9 cellular contexts compared by ENCODE assay signal in the genomic region with DNA sequence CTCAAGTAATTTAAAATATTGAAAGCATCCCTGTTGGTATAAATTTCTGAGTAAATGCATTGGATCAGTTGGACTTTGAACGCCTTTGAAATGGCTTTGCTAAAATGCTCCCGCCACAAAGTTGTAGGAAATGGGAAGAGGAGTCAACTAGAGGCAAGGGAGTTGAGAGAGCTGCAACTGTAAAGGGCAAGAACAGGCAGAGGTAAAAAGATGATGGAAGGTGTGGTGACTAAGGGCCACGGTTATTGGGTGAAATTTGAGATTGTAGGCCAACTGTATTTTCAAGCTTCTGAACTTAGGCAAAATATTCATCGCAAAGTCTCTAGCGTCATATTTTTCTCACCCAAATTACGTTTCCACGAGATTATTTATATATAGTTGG. TPM values are rescaled to one million over a fixed set of nuclear protein-coding genes. Genes with fewer than 3 reads are reported as not detected.
A peak's percentile ranks its signal among the peaks of the same experiment; 100 is the strongest.
DNase-seq lines count a peak whose midpoint lies in the region; ATAC-seq, FAIRE-seq and TF ChIP-seq lines count a peak whose summit lies in the region.
"Had no signal": no experiment of that assay in that cellular context is flagged by ENCODE, and none has a peak within 500 bp of the region (broad histone marks: within the 10 kb centered on the region; RNA-seq: fewer than 3 reads in every experiment).

No MANE protein-coding gene starts in this region.

- H3K9ac ChIP-seq in HUES48 (ENCODE audit: low read depth, low read length), result 0 out of 2 replicates have a peak overlapping the region, but pooled peaks have one; percentile 4

- H3K27me3 ChIP-seq in HUES48 (ENCODE audit: control insufficient read depth, insufficient read depth, low read length) (no peaks in the 10 kb centered on the region), brain microvascular endothelial cell (replicated peaks) (no peaks in the 10 kb centered on the region)
- H3K27me3 ChIP-seq in naive thymus-derived CD4-positive, alpha-beta T cell (ENCODE audit: control insufficient read depth in 2 of 2, insufficient read depth in 2 of 2, low read length in 2 of 2), result no peaks in the 10 kb centered on the region

- H3K4me3 ChIP-seq in A549 (no peak overlapping the region; the same call in 2 of the 3 replicates), HUES48 (ENCODE audit: low read depth, low read length) (peak overlapping the region; percentile 67), brain microvascular endothelial cell (ENCODE audit: low read depth, low read length) (no peak overlapping the region)
- H3K4me3 ChIP-seq in naive thymus-derived CD4-positive, alpha-beta T cell (ENCODE audit: low read length), result peak overlapping the region; percentile 98

- H3K27ac Mint-ChIP-seq in naive thymus-derived CD4-positive, alpha-beta T cell, result peak overlapping the region; percentile 93 to 98 (median 96)

- peaks cover 57% of the 10 kb centered on the region for H3K36me3 ChIP-seq in HUES48 (ENCODE audit: control insufficient read depth, insufficient read depth, low read length)
- H3K36me3 ChIP-seq in brain microvascular endothelial cell (replicated peaks), result peaks cover 39% of the 10 kb centered on the region
- H3K36me3 ChIP-seq in naive thymus-derived CD4-positive, alpha-beta T cell (ENCODE audit: control insufficient read depth in 2 of 3, insufficient read depth in 3 of 3, low read length in 3 of 3), result peaks cover 2 to 46% (median 10%) of the 10 kb centered on the region in 3 experiments

- intact Hi-C loops in naive thymus-derived CD4-positive, alpha-beta T cell (cut with micrococcal nuclease), result loop anchor here in 1 of 2 donors (5.0 kb wide), 1 partner anchor 176 kb away; a partner anchor contains a TSS

- H3K27me3 Mint-ChIP-seq in naive thymus-derived CD4-positive, alpha-beta T cell, result peaks cover 0 to 2% (median 0%) of the 10 kb centered on the region in 5 donors

- peak overlapping the region in 9 of 10 donors; percentile 83 to 94 (median 92) for H3K4me3 Mint-ChIP-seq in naive thymus-derived CD4-positive, alpha-beta T cell

- no peak for FAIRE-seq in A549 (lab: Jason Lieb, UNC)
- FAIRE-seq: bronchial epithelial cell had no signal

- POLR2A ChIA-PET in A549 (lab: Yijun Ruan, JAX), result interaction anchor here (1.2 to 6.1 kb wide), 3 partner anchors 10 to 12 kb away, joined by 3 to 114 read pairs (median 6); a partner anchor contains a TSS
- POLR2A ChIA-PET in naive thymus-derived CD4-positive, alpha-beta T cell (lab: Charles Lee), result interaction anchor here (1.3 to 5.7 kb wide), 4 partner anchors 10 to 100 kb away, joined by 4 to 37 read pairs (median 18); a partner anchor contains a TSS

- H3K4me1 Mint-ChIP-seq in naive thymus-derived CD4-positive, alpha-beta T cell, result peaks cover 16 to 39% (median 22%) of the 10 kb centered on the region in 7 donors

- ATAC-seq in A549 (peak; percentile 8 to 36; a peak in 5 of 6 replicates), HG03280 (IDR thresholded peaks at IDR 0.05; ENCODE audit: unreplicated experiment) (no peak), HG02840 (IDR thresholded peaks at IDR 0.05; ENCODE audit: low FRiP score, unreplicated experiment) (no peak)
- ATAC-seq in naive thymus-derived CD4-positive, alpha-beta T cell, result no peak

- H3K36me3 Mint-ChIP-seq in naive thymus-derived CD4-positive, alpha-beta T cell, result peaks cover 0 to 22% (median 14%) of the 10 kb centered on the region in 5 donors

- in situ Hi-C loops in brain microvascular endothelial cell (cut with HindIII; ENCODE audit: low pct_ligation_motif_present, low sequenced_read_pairs), result no loop called here

- no peak for TF ChIP-seq RAD21 in A549 (conservative IDR thresholded peaks at IDR 0.05 in 1 of 2, IDR thresholded peaks at IDR 0.05 in 1 of 2)

- CTCF ChIA-PET in A549 (lab: Yijun Ruan, JAX), result interaction anchor here (1.7 to 4.3 kb wide), 3 partner anchors 9 to 10 kb away, joined by 4 to 19 read pairs (median 12); no protein-coding TSS in a partner anchor
- CTCF ChIA-PET in naive thymus-derived CD4-positive, alpha-beta T cell (lab: Charles Lee), result interaction anchor here (0.5 to 1.4 kb wide), 2 partner anchors 11 to 66 kb away, joined by 4 to 7 read pairs; no protein-coding TSS in a partner anchor

- peak overlapping the region; percentile 91 to 94; a peak in 5 of 6 replicates for H3K27ac ChIP-seq in A549
- H3K27ac ChIP-seq in HUES48 (ENCODE audit: low read depth, low read length), result peak overlapping the region; percentile 93
- peak overlapping the region; percentile 88 for H3K27ac ChIP-seq in brain microvascular endothelial cell
- peak overlapping the region; percentile 88 for H3K27ac ChIP-seq in naive thymus-derived CD4-positive, alpha-beta T cell (ENCODE audit: low read depth, low read length)

- H3K4me1 ChIP-seq in A549 (peaks cover 54% of the 10 kb centered on the region), HUES48 (ENCODE audit: control insufficient read depth, insufficient read depth, low read length) (peaks cover 6% of the 10 kb centered on the region)
- peaks cover 7 to 8% of the 10 kb centered on the region in 2 donors for H3K4me1 ChIP-seq in naive thymus-derived CD4-positive, alpha-beta T cell (ENCODE audit: control insufficient read depth in 2 of 2, insufficient read depth in 2 of 2, low read length in 2 of 2)

- peak overlapping the region; percentile 62 for H3K4me2 ChIP-seq in A549

- TF ChIP-seq EP300 in A549 (IDR thresholded peaks at IDR 0.05), result no peak

- TF ChIP-seq CTCF in A549 (IDR thresholded peaks at IDR 0.05), result no peak
- no peak for TF ChIP-seq CTCF in brain microvascular endothelial cell (IDR thresholded peaks at IDR 0.05; ENCODE audit: low read depth, low read length, missing control alignments)

- no peak for TF ChIP-seq POLR2A in A549 (IDR thresholded peaks at IDR 0.05; ENCODE audit: low read length)

- DNase-seq in A549 (ENCODE audit: low read depth in 1 of 2, low spot score in 1 of 2) (no peak), brain microvascular endothelial cell (no peak), nucleus accumbens (lab: John Stamatoyannopoulos, UW) (no peak)
- DNase-seq in naive thymus-derived CD4-positive, alpha-beta T cell, result no peak
- no peak for DNase-seq in effector CD8-positive, alpha-beta T cell (lab: John Stamatoyannopoulos, UW)

- H3K9me3 ChIP-seq in A549 (no peaks in the 10 kb centered on the region), HUES48 (ENCODE audit: control insufficient read depth, insufficient read depth, low read length) (no peaks in the 10 kb centered on the region)
- no peaks in the 10 kb centered on the region for H3K9me3 ChIP-seq in naive thymus-derived CD4-positive, alpha-beta T cell (ENCODE audit: control insufficient read depth in 2 of 3, low read length in 3 of 3)

- peaks cover 0 to 4% (median 0%) of the 10 kb centered on the region in 11 donors for H3K9me3 Mint-ChIP-seq in naive thymus-derived CD4-positive, alpha-beta T cell

- 47% methylated on average over 7 of the region's 7 CpGs for WGBS in A549 (ENCODE audit: missing lambda C conversion rate)

TF ChIP-seq in A549, 52 proteins besides CTCF, POLR2A, EP300 and RAD21 (continues in another document):
- TF ChIP-seq SREBF2 (IDR thresholded peaks at IDR 0.05), result no peak
- no peak for TF ChIP-seq RNF2 (IDR thresholded peaks at IDR 0.05; ENCODE audit: borderline replicate concordance, low read depth)
- TF ChIP-seq JUN (IDR thresholded peaks at IDR 0.05), result no peak
- TF ChIP-seq CHD2 (IDR thresholded peaks at IDR 0.05; ENCODE audit: low read length, partially characterized antibody), result no peak

RNA-seq across cellular contexts. Expression of a gene that starts 0.6 kb away (rescaled TPM):
- polyA plus RNA-seq in A549 (2011; rRNA removed), result 85.2 TPM in 2 replicates
- polyA plus RNA-seq in A549 (2012; cell fraction: cytosol; rRNA removed), result 74.2 and 86.7 TPM in 2 replicates
- 142 and 158 TPM in 2 replicates for polyA plus RNA-seq in A549 (2012; cell fraction: nucleus; rRNA removed)
- polyA plus RNA-seq in A549 (2017; fragmentation: RNase III; extraction: RNeasy Plus Mini Kit Qiagen cat#74134 plus additional on column Dnase treatment), result 94.8 to 112 TPM (median 106 TPM) in 3 replicates
- polyA minus RNA-seq in A549 (2011; rRNA and poly(A)+ RNA removed), result 93.2 and 93.5 TPM in 2 replicates
- 100 to 1,000 TPM; 120 to 176 (median 122) TPM for total RNA-seq in naive thymus-derived CD4-positive, alpha-beta T cell
- 100 to 1,000 TPM; 156 to 196 TPM for polyA plus RNA-seq in naive thymus-derived CD4-positive, alpha-beta T cell

RNA-seq across cellular contexts. Expression of a gene that starts 11.9 kb away (rescaled TPM):
- polyA plus RNA-seq in A549 (2011; rRNA removed), result 444 and 520 TPM in 2 replicates
- 223 and 243 TPM in 2 replicates for polyA plus RNA-seq in A549 (2012; cell fraction: cytosol; rRNA removed)
- polyA plus RNA-seq in A549 (2012; cell fraction: nucleus; rRNA removed), result 115 and 131 TPM in 2 replicates
- polyA plus RNA-seq in A549 (2017; fragmentation: RNase III; extraction: RNeasy Plus Mini Kit Qiagen cat#74134 plus additional on column Dnase treatment), result 334 to 378 TPM (median 337 TPM) in 3 replicates
- polyA minus RNA-seq in A549 (2011; rRNA and poly(A)+ RNA removed), result 228 and 233 TPM in 2 replicates
- total RNA-seq in naive thymus-derived CD4-positive, alpha-beta T cell, result 100 to 1,000 TPM in 1 of 5 experiments, 10 to 100 TPM in 4; 38.7 to 143 (median 58.6) TPM
- polyA plus RNA-seq in naive thymus-derived CD4-positive, alpha-beta T cell, result 10 to 100 TPM; 78.9 to 97.9 TPM

RNA-seq across cellular contexts. Expression of a gene that starts 12.2 kb away (rescaled TPM):
- polyA plus RNA-seq in A549 (2011; rRNA removed), result 52.7 and 60.9 TPM in 2 replicates
- 48.7 and 51.1 TPM in 2 replicates for polyA plus RNA-seq in A549 (2012; cell fraction: cytosol; rRNA removed)
- polyA plus RNA-seq in A549 (2012; cell fraction: nucleus; rRNA removed), result 25.2 and 25.4 TPM in 2 replicates
- polyA plus RNA-seq in A549 (2017; fragmentation: RNase III; extraction: RNeasy Plus Mini Kit Qiagen cat#74134 plus additional on column Dnase treatment), result 58.3 to 64.7 TPM (median 60.7 TPM) in 3 replicates
- polyA minus RNA-seq in A549 (2011; rRNA and poly(A)+ RNA removed), result 44.5 and 49.6 TPM in 2 replicates
- 10 to 100 TPM in 1 of 5 experiments, 1 to 10 TPM in 4; 3.5 to 10.4 (median 6.5) TPM for total RNA-seq in naive thymus-derived CD4-positive, alpha-beta T cell
- 1 to 10 TPM; 6.5 to 8.2 TPM for polyA plus RNA-seq in naive thymus-derived CD4-positive, alpha-beta T cell

RNA-seq across cellular contexts. Expression of a gene that starts 29.3 kb away (rescaled TPM):
- 0.41 and 0.44 TPM in 2 replicates for polyA plus RNA-seq in A549 (2011; rRNA removed)
- polyA plus RNA-seq in A549 (2012; cell fraction: cytosol; rRNA removed), result 0.38 and 0.83 TPM in 2 replicates
- polyA plus RNA-seq in A549 (2012; cell fraction: nucleus; rRNA removed), result 2.4 and 3.1 TPM in 2 replicates
- polyA plus RNA-seq in A549 (2017; fragmentation: RNase III; extraction: RNeasy Plus Mini Kit Qiagen cat#74134 plus additional on column Dnase treatment), result 0.77 to 1.2 TPM (median 1.0 TPM) in 3 replicates
- 0.99 and 1.3 TPM in 2 replicates for polyA minus RNA-seq in A549 (2011; rRNA and poly(A)+ RNA removed)
- total RNA-seq in naive thymus-derived CD4-positive, alpha-beta T cell, result 10 to 100 TPM in 1 of 5 experiments, 1 to 10 TPM in 4; 2.5 to 12.0 (median 4.1) TPM
- 1 to 10 TPM in 1 of 2 donors, under 1 TPM in 1; 0.91 to 1.4 TPM for polyA plus RNA-seq in naive thymus-derived CD4-positive, alpha-beta T cell

RNA-seq across cellular contexts. Expression of a gene that starts 42.8 kb away (rescaled TPM):
- polyA plus RNA-seq in A549 (2011; rRNA removed), result 400 and 495 TPM in 2 replicates
- 573 and 679 TPM in 2 replicates for polyA plus RNA-seq in A549 (2012; cell fraction: cytosol; rRNA removed)
- 569 and 649 TPM in 2 replicates for polyA plus RNA-seq in A549 (2012; cell fraction: nucleus; rRNA removed)
- polyA plus RNA-seq in A549 (2017; fragmentation: RNase III; extraction: RNeasy Plus Mini Kit Qiagen cat#74134 plus additional on column Dnase treatment), result 606 to 623 TPM (median 615 TPM) in 3 replicates
- 92.8 and 94.7 TPM in 2 replicates for polyA minus RNA-seq in A549 (2011; rRNA and poly(A)+ RNA removed)
- 100 to 1,000 TPM; 133 to 451 (median 179) TPM for total RNA-seq in naive thymus-derived CD4-positive, alpha-beta T cell
- 100 to 1,000 TPM; 355 to 468 TPM for polyA plus RNA-seq in naive thymus-derived CD4-positive, alpha-beta T cell

Comparison
In these comparisons a context has a peak if more than half of its experiments do, and no peak if none do; other contexts are left out.
1. ATAC-seq: peak in A549 (2 of 2); none in naive thymus-derived CD4-positive, alpha-beta T cell (single experiment), HG03280 (single experiment) and HG02840 (single experiment).
2. H3K4me3 ChIP-seq: peak in HUES48 (single experiment) and naive thymus-derived CD4-positive, alpha-beta T cell (single experiment); none in A549 (single experiment) and brain microvascular endothelial cell (single experiment).
3. Peak in every context shown above with its lines, with median percentiles within 50 percentile points of each other: H3K27ac ChIP-seq.